In genomic region chr7:64562621-64563275, GRCh38 we compare ENCODE assay signal across 8 cellular contexts. TPM values are rescaled to one million over a fixed set of nuclear protein-coding genes. Genes with fewer than 3 reads are reported as not detected.
DNase-seq lines count a peak whose midpoint lies in the region; ATAC-seq and TF ChIP-seq lines count a peak whose summit lies in the region.

TSS of gene ZNF680 (minus strand) at chr7:64563071. CDS start at chr7:64562954, 117 bp downstream.

- DNase-seq in EL (peak; percentile 95), GM23338 (ENCODE audit: low spot score) (peak; percentile 98), LHCN-M2 (ENCODE audit: low read depth) (peak; percentile 98), RWPE2 (ENCODE audit: low spot score) (peak; percentile 91), activated gamma-delta T cell treated with Interleukin-2 at 50 U/mL for 16 hours (peak; percentile 87), foreskin fibroblast (peak; percentile 88 to 96)

- H3K9ac ChIP-seq in subcutaneous abdominal adipose tissue (ENCODE audit: low read length in 5 of 5), result peak within 1 kb of the TSS; percentile 48 to 91 (median 80)

- H3K27ac ChIP-seq in GM23338 (ENCODE audit: low read depth) (peak within 1 kb of the TSS; percentile 97), RWPE2 (ENCODE audit: poor library complexity, severe bottlenecking) (peak within 1 kb of the TSS; percentile 63), subcutaneous abdominal adipose tissue (ENCODE audit: low read depth, low read length) (peak within 1 kb of the TSS; percentile 90)

- peaks cover 11% of the 10 kb centered on the region for H3K27me3 Mint-ChIP-seq in GM23338 (ENCODE audit: insufficient read depth, low read depth, poor library complexity)

- H3K4me3 ChIP-seq in GM23338 (peak within 1 kb of the TSS; percentile 97), RWPE2 (ENCODE audit: severe bottlenecking) (peak within 1 kb of the TSS; percentile 64), foreskin fibroblast (ENCODE audit: low read depth in 1 of 2, low read length in 2 of 2) (peak within 1 kb of the TSS; percentile 91 to 98), neuron (ENCODE audit: low read length) (peak within 1 kb of the TSS; percentile 81), subcutaneous abdominal adipose tissue (ENCODE audit: low read depth in 1 of 5, low read length in 5 of 5) (peak within 1 kb of the TSS; percentile 84 to 99 (median 94))

- H3K27me3 ChIP-seq in GM23338 (ENCODE audit: insufficient read depth) (no peaks in the 10 kb centered on the region), RWPE2 (ENCODE audit: insufficient read depth, poor library complexity, severe bottlenecking) (no peaks in the 10 kb centered on the region), neuron (ENCODE audit: insufficient read depth, low read length) (no peaks in the 10 kb centered on the region), subcutaneous abdominal adipose tissue (ENCODE audit: control insufficient read depth in 5 of 5, insufficient read depth in 4 of 5, low read length in 5 of 5) (no peaks in the 10 kb centered on the region)

- H4K20me1 ChIP-seq in GM23338 (replicated peaks; ENCODE audit: insufficient read depth), result no peaks in the 10 kb centered on the region; the same call in 1 of the 2 replicates

- H3K4me2 ChIP-seq in GM23338, result peak within 1 kb of the TSS; percentile 87

- TF ChIP-seq CTCF in GM23338 (conservative IDR thresholded peaks at IDR 0.05; ENCODE audit: low read depth in 2 of 2) (no peak), RWPE2 (IDR thresholded peaks at IDR 0.05; ENCODE audit: poor library complexity, severe bottlenecking) (no peak), foreskin fibroblast (IDR thresholded peaks at IDR 0.05; ENCODE audit: low read depth, low read length) (no peak)

- no peaks in the 10 kb centered on the region; the same call in 1 of the 2 replicates for H3F3A ChIP-seq in GM23338 (replicated peaks; ENCODE audit: low read depth)

- H3K4me1 Mint-ChIP-seq in GM23338, result peaks cover 28% of the 10 kb centered on the region

- H3K9me2 ChIP-seq in GM23338 (ENCODE audit: insufficient read depth), result no peaks in the 10 kb centered on the region

- peaks cover 39% of the 10 kb centered on the region for H3K4me1 ChIP-seq in GM23338 (ENCODE audit: insufficient read depth)
- H3K4me1 ChIP-seq in RWPE2 (ENCODE audit: insufficient read depth, poor library complexity, severe bottlenecking), result peaks cover 13% of the 10 kb centered on the region
- H3K4me1 ChIP-seq in neuron (ENCODE audit: insufficient read depth, low read length), result peaks cover 4% of the 10 kb centered on the region
- peaks cover 0 to 32% (median 19%) of the 10 kb centered on the region in 5 donors for H3K4me1 ChIP-seq in subcutaneous abdominal adipose tissue (ENCODE audit: control insufficient read depth in 5 of 5, insufficient read depth in 5 of 5, low read length in 5 of 5)

- H3K9me3 ChIP-seq in RWPE2 (ENCODE audit: severe bottlenecking) (no peaks in the 10 kb centered on the region), neuron (ENCODE audit: low read length) (peaks cover 17% of the 10 kb centered on the region), subcutaneous abdominal adipose tissue (ENCODE audit: control insufficient read depth in 5 of 5, low read length in 5 of 5) (no peaks in the 10 kb centered on the region)

- ATAC-seq in GM23338 (peak; percentile 97), RWPE2 (ENCODE audit: low read depth) (peak; percentile 100)

- peaks cover 8% of the 10 kb centered on the region for H3K9me3 Mint-ChIP-seq in GM23338

- H2AFZ ChIP-seq in GM23338 (peak within 1 kb of the TSS; percentile 70), neuron (ENCODE audit: low read depth, low read length) (peak within 1 kb of the TSS; percentile 14)

- H3K4me3 Mint-ChIP-seq in GM23338, result peak within 1 kb of the TSS; percentile 99

- H3K36me3 Mint-ChIP-seq in GM23338 (ENCODE audit: low read depth), result peaks cover 32% of the 10 kb centered on the region

- H3K27ac Mint-ChIP-seq in GM23338, result peak within 1 kb of the TSS; percentile 100

- H3K79me2 ChIP-seq in GM23338 (replicated peaks; ENCODE audit: insufficient read depth), result peaks cover 48% of the 10 kb centered on the region

- H3K36me3 ChIP-seq in GM23338 (ENCODE audit: insufficient read depth), result no peaks in the 10 kb centered on the region
- H3K36me3 ChIP-seq in RWPE2 (ENCODE audit: low read depth), result peaks cover 24% of the 10 kb centered on the region
- peaks cover 18% of the 10 kb centered on the region for H3K36me3 ChIP-seq in neuron (ENCODE audit: insufficient read depth, low read length)
- no peaks in the 10 kb centered on the region for H3K36me3 ChIP-seq in subcutaneous abdominal adipose tissue (ENCODE audit: control insufficient read depth in 5 of 5, insufficient read depth in 5 of 5, low read length in 5 of 5)

TF ChIP-seq in GM23338, 12 proteins besides CTCF, POLR2A, EP300 and RAD21 (continues in another document):
- TF ChIP-seq ZNF462 (CRISPR knock-in tag; IDR thresholded peaks at IDR 0.05), result no peak
- TF ChIP-seq ZNF114 (CRISPR knock-in tag; IDR thresholded peaks at IDR 0.05), result no peak
- TF ChIP-seq ETS1 (IDR thresholded peaks at IDR 0.05), result 0 out of 2 replicates have a peak, but pooled peaks have one; percentile 38
- peak; percentile 85 for TF ChIP-seq POLR2AphosphoS5 (IDR thresholded peaks at IDR 0.05; ENCODE audit: low read depth)
- TF ChIP-seq ZNF331 (CRISPR knock-in tag; IDR thresholded peaks at IDR 0.05; ENCODE audit: low read depth), result no peak

RNA-seq across cellular contexts. Expression of gene ZNF680, which starts in this region (rescaled TPM):
- 60.2 and 62.5 TPM in 2 replicates for total RNA-seq in GM23338 (2014; rRNA removed; shearing (Covaris generic))
- polyA plus RNA-seq in GM23338 (2016; fragmentation: Nextera tagmentation; extraction: Ambion mirVana), result 27.1 and 27.3 TPM in 2 replicates
- 21.6 and 25.3 TPM in 2 replicates for total RNA-seq in LHCN-M2 (2014; rRNA removed)
- 2.6 TPM for polyA plus RNA-seq in LHCN-M2 (2012)

Comparison
In these comparisons a context has a peak if more than half of its experiments do, and no peak if none do; other contexts are left out.
1. Peak in every context shown above with its lines: DNase-seq, ATAC-seq, H3K4me3 ChIP-seq and H3K27ac ChIP-seq.